In the genomic region with DNA sequence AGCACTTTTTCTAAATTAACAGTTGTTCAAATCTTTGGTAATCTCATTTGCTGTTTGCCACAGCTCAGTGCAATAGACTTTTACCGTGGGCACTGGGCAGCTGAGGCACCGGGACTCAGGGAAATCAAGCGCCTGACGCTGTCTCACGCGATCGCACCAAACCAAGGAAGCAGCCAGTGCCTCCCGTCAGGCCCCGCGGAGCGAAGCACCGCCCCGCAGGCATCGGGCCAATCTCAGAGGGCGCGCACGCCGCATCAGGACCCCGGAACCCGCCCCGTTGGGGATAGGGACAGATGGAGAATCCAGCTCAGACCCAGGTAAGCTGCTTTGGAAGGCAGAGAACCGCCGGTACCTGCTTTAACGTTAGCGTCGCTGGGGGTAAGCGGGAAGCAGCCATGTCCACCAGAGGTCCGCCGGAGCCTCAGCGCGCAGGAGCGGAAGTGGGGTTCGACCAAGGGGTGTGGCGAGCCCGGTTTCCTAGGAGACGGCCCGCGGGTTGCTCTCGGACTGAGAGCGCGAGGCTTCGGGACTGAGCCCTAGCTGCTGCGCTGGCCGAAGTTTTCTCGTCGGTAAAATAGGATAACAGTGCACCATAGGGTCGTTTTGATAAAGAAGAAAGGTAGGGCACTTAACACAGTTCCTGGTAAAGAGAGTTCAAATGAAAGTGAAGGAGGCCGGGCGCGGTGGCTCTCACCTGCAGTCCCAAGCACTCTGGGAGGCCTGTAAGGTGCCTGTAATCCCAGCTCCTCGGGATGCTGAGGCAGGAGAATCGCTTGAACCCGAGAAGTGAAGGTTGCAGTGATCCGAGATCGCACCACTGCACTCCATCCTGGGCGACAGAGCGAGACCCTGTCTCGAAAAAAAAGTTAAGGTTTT, we compare ENCODE assay signal across 1 cellular context.
TF ChIP-seq lines count a peak whose summit lies in the region.

A gene with protein sequence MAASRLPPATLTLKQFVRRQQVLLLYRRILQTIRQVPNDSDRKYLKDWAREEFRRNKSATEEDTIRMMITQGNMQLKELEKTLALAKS (minus strand): TSS at position 428 of the 876 bp plus-strand sequence. CDS start 31 bp downstream, at position 397.

TF ChIP-seq in K562, 482 proteins besides CTCF, POLR2A, EP300 and RAD21 (continued from another document and continues in another):
- TF ChIP-seq, protein P1, sequence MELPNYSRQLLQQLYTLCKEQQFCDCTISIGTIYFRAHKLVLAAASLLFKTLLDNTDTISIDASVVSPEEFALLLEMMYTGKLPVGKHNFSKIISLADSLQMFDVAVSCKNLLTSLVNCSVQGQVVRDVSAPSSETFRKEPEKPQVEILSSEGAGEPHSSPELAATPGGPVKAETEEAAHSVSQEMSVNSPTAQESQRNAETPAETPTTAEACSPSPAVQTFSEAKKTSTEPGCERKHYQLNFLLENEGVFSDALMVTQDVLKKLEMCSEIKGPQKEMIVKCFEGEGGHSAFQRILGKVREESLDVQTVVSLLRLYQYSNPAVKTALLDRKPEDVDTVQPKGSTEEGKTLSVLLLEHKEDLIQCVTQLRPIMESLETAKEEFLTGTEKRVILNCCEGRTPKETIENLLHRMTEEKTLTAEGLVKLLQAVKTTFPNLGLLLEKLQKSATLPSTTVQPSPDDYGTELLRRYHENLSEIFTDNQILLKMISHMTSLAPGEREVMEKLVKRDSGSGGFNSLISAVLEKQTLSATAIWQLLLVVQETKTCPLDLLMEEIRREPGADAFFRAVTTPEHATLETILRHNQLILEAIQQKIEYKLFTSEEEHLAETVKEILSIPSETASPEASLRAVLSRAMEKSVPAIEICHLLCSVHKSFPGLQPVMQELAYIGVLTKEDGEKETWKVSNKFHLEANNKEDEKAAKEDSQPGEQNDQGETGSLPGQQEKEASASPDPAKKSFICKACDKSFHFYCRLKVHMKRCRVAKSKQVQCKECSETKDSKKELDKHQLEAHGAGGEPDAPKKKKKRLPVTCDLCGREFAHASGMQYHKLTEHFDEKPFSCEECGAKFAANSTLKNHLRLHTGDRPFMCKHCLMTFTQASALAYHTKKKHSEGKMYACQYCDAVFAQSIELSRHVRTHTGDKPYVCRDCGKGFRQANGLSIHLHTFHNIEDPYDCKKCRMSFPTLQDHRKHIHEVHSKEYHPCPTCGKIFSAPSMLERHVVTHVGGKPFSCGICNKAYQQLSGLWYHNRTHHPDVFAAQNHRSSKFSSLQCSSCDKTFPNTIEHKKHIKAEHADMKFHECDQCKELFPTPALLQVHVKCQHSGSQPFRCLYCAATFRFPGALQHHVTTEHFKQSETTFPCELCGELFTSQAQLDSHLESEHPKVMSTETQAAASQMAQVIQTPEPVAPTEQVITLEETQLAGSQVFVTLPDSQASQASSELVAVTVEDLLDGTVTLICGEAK (IDR thresholded peaks at IDR 0.05): peak; percentile 67
- TF ChIP-seq, protein P1 (CRISPR knock-in tag; IDR thresholded peaks at IDR 0.05): no peak
- TF ChIP-seq ZNF75A (CRISPR knock-in tag; IDR thresholded peaks at IDR 0.05) (no peak), ATF1 (CRISPR knock-in tag; IDR thresholded peaks at IDR 0.05) (no peak), ATF1 (tag; IDR thresholded peaks at IDR 0.05) (peak; percentile 75), MBD2 (IDR thresholded peaks at IDR 0.05; ENCODE audit: borderline replicate concordance, low read depth) (peak; percentile 69), JUND (IDR thresholded peaks at IDR 0.05; ENCODE audit: borderline replicate concordance, low read depth, low read length) (peak; percentile 1; the same call in 1 of the 2 replicates), JUND (tag; IDR thresholded peaks at IDR 0.05; ENCODE audit: borderline replicate concordance, low read depth, low read length) (peak; percentile 38; the same call in 1 of the 3 replicates), POLR2B (IDR thresholded peaks at IDR 0.05; ENCODE audit: low read depth, partially characterized antibody) (peak; percentile 95), XRCC4 (IDR thresholded peaks at IDR 0.05; ENCODE audit: extremely low read depth, insufficient read depth, insufficient read length) (no peak), ZNF644 (tag; IDR thresholded peaks at IDR 0.05; ENCODE audit: low read depth) (no peak), SMAD1 (IDR thresholded peaks at IDR 0.05; ENCODE audit: low read depth, low read length, partially characterized antibody) (no peak), ZNF282 (CRISPR knock-in tag; IDR thresholded peaks at IDR 0.05) (no peak), ZBTB8A (IDR thresholded peaks at IDR 0.05; ENCODE audit: partially characterized antibody) (no peak), CBX8 (IDR thresholded peaks at IDR 0.05; ENCODE audit: borderline replicate concordance, extremely low read depth, low read depth, low read length, poor library complexity, severe bottlenecking) (no peak), TARDBP (IDR thresholded peaks at IDR 0.05) (no peak), LCOR (CRISPR knock-in tag; IDR thresholded peaks at IDR 0.05) (peak; percentile 60; the same call in 1 of the 2 replicates), RNF2 (IDR thresholded peaks at IDR 0.05) (no peak), L3MBTL2 (IDR thresholded peaks at IDR 0.05) (peak; percentile 89)
- TF ChIP-seq, protein P2, sequence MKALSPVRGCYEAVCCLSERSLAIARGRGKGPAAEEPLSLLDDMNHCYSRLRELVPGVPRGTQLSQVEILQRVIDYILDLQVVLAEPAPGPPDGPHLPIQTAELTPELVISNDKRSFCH (CRISPR knock-in tag; IDR thresholded peaks at IDR 0.05): no peak
- TF ChIP-seq, protein P2 (tag; IDR thresholded peaks at IDR 0.05): peak; percentile 54; the same call in 1 of the 2 replicates
- TF ChIP-seq, protein P3, sequence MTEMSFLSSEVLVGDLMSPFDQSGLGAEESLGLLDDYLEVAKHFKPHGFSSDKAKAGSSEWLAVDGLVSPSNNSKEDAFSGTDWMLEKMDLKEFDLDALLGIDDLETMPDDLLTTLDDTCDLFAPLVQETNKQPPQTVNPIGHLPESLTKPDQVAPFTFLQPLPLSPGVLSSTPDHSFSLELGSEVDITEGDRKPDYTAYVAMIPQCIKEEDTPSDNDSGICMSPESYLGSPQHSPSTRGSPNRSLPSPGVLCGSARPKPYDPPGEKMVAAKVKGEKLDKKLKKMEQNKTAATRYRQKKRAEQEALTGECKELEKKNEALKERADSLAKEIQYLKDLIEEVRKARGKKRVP (CRISPR knock-in tag; IDR thresholded peaks at IDR 0.05): no peak
- TF ChIP-seq, protein P4, sequence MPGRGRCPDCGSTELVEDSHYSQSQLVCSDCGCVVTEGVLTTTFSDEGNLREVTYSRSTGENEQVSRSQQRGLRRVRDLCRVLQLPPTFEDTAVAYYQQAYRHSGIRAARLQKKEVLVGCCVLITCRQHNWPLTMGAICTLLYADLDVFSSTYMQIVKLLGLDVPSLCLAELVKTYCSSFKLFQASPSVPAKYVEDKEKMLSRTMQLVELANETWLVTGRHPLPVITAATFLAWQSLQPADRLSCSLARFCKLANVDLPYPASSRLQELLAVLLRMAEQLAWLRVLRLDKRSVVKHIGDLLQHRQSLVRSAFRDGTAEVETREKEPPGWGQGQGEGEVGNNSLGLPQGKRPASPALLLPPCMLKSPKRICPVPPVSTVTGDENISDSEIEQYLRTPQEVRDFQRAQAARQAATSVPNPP (IDR thresholded peaks at IDR 0.05; ENCODE audit: borderline replicate concordance, insufficient read depth, insufficient read length): no peak
- TF ChIP-seq, protein P5, sequence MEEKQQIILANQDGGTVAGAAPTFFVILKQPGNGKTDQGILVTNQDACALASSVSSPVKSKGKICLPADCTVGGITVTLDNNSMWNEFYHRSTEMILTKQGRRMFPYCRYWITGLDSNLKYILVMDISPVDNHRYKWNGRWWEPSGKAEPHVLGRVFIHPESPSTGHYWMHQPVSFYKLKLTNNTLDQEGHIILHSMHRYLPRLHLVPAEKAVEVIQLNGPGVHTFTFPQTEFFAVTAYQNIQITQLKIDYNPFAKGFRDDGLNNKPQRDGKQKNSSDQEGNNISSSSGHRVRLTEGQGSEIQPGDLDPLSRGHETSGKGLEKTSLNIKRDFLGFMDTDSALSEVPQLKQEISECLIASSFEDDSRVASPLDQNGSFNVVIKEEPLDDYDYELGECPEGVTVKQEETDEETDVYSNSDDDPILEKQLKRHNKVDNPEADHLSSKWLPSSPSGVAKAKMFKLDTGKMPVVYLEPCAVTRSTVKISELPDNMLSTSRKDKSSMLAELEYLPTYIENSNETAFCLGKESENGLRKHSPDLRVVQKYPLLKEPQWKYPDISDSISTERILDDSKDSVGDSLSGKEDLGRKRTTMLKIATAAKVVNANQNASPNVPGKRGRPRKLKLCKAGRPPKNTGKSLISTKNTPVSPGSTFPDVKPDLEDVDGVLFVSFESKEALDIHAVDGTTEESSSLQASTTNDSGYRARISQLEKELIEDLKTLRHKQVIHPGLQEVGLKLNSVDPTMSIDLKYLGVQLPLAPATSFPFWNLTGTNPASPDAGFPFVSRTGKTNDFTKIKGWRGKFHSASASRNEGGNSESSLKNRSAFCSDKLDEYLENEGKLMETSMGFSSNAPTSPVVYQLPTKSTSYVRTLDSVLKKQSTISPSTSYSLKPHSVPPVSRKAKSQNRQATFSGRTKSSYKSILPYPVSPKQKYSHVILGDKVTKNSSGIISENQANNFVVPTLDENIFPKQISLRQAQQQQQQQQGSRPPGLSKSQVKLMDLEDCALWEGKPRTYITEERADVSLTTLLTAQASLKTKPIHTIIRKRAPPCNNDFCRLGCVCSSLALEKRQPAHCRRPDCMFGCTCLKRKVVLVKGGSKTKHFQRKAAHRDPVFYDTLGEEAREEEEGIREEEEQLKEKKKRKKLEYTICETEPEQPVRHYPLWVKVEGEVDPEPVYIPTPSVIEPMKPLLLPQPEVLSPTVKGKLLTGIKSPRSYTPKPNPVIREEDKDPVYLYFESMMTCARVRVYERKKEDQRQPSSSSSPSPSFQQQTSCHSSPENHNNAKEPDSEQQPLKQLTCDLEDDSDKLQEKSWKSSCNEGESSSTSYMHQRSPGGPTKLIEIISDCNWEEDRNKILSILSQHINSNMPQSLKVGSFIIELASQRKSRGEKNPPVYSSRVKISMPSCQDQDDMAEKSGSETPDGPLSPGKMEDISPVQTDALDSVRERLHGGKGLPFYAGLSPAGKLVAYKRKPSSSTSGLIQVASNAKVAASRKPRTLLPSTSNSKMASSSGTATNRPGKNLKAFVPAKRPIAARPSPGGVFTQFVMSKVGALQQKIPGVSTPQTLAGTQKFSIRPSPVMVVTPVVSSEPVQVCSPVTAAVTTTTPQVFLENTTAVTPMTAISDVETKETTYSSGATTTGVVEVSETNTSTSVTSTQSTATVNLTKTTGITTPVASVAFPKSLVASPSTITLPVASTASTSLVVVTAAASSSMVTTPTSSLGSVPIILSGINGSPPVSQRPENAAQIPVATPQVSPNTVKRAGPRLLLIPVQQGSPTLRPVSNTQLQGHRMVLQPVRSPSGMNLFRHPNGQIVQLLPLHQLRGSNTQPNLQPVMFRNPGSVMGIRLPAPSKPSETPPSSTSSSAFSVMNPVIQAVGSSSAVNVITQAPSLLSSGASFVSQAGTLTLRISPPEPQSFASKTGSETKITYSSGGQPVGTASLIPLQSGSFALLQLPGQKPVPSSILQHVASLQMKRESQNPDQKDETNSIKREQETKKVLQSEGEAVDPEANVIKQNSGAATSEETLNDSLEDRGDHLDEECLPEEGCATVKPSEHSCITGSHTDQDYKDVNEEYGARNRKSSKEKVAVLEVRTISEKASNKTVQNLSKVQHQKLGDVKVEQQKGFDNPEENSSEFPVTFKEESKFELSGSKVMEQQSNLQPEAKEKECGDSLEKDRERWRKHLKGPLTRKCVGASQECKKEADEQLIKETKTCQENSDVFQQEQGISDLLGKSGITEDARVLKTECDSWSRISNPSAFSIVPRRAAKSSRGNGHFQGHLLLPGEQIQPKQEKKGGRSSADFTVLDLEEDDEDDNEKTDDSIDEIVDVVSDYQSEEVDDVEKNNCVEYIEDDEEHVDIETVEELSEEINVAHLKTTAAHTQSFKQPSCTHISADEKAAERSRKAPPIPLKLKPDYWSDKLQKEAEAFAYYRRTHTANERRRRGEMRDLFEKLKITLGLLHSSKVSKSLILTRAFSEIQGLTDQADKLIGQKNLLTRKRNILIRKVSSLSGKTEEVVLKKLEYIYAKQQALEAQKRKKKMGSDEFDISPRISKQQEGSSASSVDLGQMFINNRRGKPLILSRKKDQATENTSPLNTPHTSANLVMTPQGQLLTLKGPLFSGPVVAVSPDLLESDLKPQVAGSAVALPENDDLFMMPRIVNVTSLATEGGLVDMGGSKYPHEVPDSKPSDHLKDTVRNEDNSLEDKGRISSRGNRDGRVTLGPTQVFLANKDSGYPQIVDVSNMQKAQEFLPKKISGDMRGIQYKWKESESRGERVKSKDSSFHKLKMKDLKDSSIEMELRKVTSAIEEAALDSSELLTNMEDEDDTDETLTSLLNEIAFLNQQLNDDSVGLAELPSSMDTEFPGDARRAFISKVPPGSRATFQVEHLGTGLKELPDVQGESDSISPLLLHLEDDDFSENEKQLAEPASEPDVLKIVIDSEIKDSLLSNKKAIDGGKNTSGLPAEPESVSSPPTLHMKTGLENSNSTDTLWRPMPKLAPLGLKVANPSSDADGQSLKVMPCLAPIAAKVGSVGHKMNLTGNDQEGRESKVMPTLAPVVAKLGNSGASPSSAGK (IDR thresholded peaks at IDR 0.05): peak; percentile 88
- TF ChIP-seq, protein P6, sequence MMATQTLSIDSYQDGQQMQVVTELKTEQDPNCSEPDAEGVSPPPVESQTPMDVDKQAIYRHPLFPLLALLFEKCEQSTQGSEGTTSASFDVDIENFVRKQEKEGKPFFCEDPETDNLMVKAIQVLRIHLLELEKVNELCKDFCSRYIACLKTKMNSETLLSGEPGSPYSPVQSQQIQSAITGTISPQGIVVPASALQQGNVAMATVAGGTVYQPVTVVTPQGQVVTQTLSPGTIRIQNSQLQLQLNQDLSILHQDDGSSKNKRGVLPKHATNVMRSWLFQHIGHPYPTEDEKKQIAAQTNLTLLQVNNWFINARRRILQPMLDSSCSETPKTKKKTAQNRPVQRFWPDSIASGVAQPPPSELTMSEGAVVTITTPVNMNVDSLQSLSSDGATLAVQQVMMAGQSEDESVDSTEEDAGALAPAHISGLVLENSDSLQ (IDR thresholded peaks at IDR 0.05): peak; percentile 26; the same call in 1 of the 2 replicates
